ENCODE assay signal across 8 cellular contexts in the genomic region with DNA sequence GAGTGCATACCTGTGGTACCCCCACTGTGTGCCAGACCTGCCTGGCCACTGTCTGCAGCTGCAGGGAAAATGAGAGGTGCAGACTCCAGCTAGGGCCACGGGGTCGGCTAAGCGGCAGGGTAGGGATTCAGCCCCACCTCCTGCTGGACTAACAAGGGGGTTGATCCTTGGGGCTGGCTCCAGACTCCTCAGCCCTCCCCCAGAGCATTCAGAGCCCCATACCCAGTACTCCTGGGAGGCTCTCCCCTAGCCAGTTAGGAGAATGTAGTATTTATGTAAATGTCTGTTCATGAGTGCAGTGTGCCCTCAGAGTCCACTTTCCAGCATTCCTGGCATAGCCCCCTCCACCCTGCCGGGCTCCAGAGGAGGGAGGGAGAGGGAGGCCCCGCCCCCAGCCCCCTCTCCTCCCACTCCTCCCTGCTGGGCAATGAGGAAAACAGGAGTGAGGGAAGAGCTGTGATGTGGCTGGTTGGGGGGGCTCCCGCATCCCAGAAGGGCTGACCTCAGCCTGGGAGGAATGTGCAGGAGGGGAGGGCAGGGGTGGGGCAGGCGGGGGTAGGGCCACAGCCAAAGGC. TPM values are rescaled to one million over a fixed set of nuclear protein-coding genes. Genes with fewer than 3 reads are reported as not detected.
DNase-seq lines count a peak whose midpoint lies in the region; ATAC-seq, FAIRE-seq and TF ChIP-seq lines count a peak whose summit lies in the region.

No MANE protein-coding gene starts in this region.

- H3K36me3 ChIP-seq in SJSA1, result peaks cover 11% of the 10 kb centered on the region

- H3K27me3 ChIP-seq in SJSA1 (replicated peaks), result no peaks in the 10 kb centered on the region

- H3K4me3 ChIP-seq in SJSA1 (no peak overlapping the region), fibroblast of villous mesenchyme (ENCODE audit: low read depth, low read length) (no peak overlapping the region)

- DNase-seq in D721Med (ENCODE audit: insufficient read length, low spot score) (peak; percentile 51), SJSA1 (ENCODE audit: low read depth in 1 of 2, low spot score in 2 of 2) (peak; percentile 91 to 92), fibroblast of villous mesenchyme (ENCODE audit: low read depth) (peak; percentile 94), nucleus accumbens (lab: John Stamatoyannopoulos, UW) (peak in 52 of 56 donors; percentile 34 to 88 (median 74))
- DNase-seq in stimulated activated naive CD4-positive, alpha-beta T cell (lab: John Stamatoyannopoulos, UW), result no peak
- no peak for DNase-seq in activated CD8-positive, alpha-beta T cell treated with anti-CD3 and anti-CD28 coated beads, Interleukin-2, amount 10 ng/mL, durations not matched to agents 7 days and 5 days

- CTCF ChIA-PET in activated CD8-positive, alpha-beta T cell treated with anti-CD3 and anti-CD28 coated beads, Interleukin-2, amount 10 ng/mL, durations not matched to agents 7 days and 5 days (lab: Charles Lee), result interaction anchor here (1.1 to 2.1 kb wide), 4 partner anchors 18 to 70 kb away, joined by 3 to 8 read pairs (median 5); no protein-coding TSS in a partner anchor

- POLR2A ChIA-PET in activated CD8-positive, alpha-beta T cell treated with anti-CD3 and anti-CD28 coated beads, Interleukin-2, amount 10 ng/mL, durations not matched to agents 7 days and 5 days (lab: Charles Lee), result no interaction called here

- no peak for TF ChIP-seq CTCF in D721Med (IDR thresholded peaks at IDR 0.05; ENCODE audit: insufficient read depth, missing control alignments)
- TF ChIP-seq CTCF in fibroblast of villous mesenchyme (IDR thresholded peaks at IDR 0.05; ENCODE audit: insufficient read depth, low read depth, low read length), result no peak

- peaks cover 7% of the 10 kb centered on the region for H3K4me1 Mint-ChIP-seq in activated CD8-positive, alpha-beta T cell treated with anti-CD3 and anti-CD28 coated beads, Interleukin-2, amount 10 ng/mL, durations not matched to agents 7 days and 5 days (ENCODE audit: low read depth)

- no peaks in the 10 kb centered on the region for H3K9me3 Mint-ChIP-seq in activated CD8-positive, alpha-beta T cell treated with anti-CD3 and anti-CD28 coated beads, Interleukin-2, amount 10 ng/mL, durations not matched to agents 7 days and 5 days (ENCODE audit: insufficient read depth)

- peak overlapping the region; percentile 72 for H3K27ac ChIP-seq in SJSA1

- no peak for ATAC-seq in HG03521 (IDR thresholded peaks at IDR 0.05; ENCODE audit: unreplicated experiment)
- no peak for ATAC-seq in HG02610 (IDR thresholded peaks at IDR 0.05; ENCODE audit: unreplicated experiment)
- ATAC-seq in activated CD8-positive, alpha-beta T cell treated with anti-CD3 and anti-CD28 coated beads, Interleukin-2, amount 10 ng/mL, durations not matched to agents 7 days and 5 days, result no peak

- H3K4me1 ChIP-seq in SJSA1 (replicated peaks), result peaks cover 65% of the 10 kb centered on the region

- H3K4me3 Mint-ChIP-seq in activated CD8-positive, alpha-beta T cell treated with anti-CD3 and anti-CD28 coated beads, Interleukin-2, amount 10 ng/mL, durations not matched to agents 7 days and 5 days, result no peak overlapping the region

- no peaks in the 10 kb centered on the region for H3K9me3 ChIP-seq in SJSA1 (replicated peaks)

- no peaks in the 10 kb centered on the region for H3K36me3 Mint-ChIP-seq in activated CD8-positive, alpha-beta T cell treated with anti-CD3 and anti-CD28 coated beads, Interleukin-2, amount 10 ng/mL, durations not matched to agents 7 days and 5 days (ENCODE audit: low read depth)

- no peak for FAIRE-seq in D721Med (lab: Jason Lieb, UNC)

- no peak overlapping the region for H3K27ac Mint-ChIP-seq in activated CD8-positive, alpha-beta T cell treated with anti-CD3 and anti-CD28 coated beads, Interleukin-2, amount 10 ng/mL, durations not matched to agents 7 days and 5 days

- peaks cover 18% of the 10 kb centered on the region for H3K27me3 Mint-ChIP-seq in activated CD8-positive, alpha-beta T cell treated with anti-CD3 and anti-CD28 coated beads, Interleukin-2, amount 10 ng/mL, durations not matched to agents 7 days and 5 days (ENCODE audit: low read depth)

RNA-seq across cellular contexts. Expression of gene SEMA3B, which starts 4.5 kb away (rescaled TPM):
- total RNA-seq in SJSA1 (2014; rRNA removed; shearing (Covaris generic)), result 2.6 and 6.5 TPM in 2 replicates
- 7.4 and 23.3 TPM in 2 replicates for total RNA-seq in fibroblast of villous mesenchyme
- total RNA-seq in activated CD8-positive, alpha-beta T cell treated with anti-CD3 and anti-CD28 coated beads, Interleukin-2, amount 10 ng/mL, durations not matched to agents 7 days and 5 days, result under 1 TPM; 0.52 to 0.84 TPM

RNA-seq across cellular contexts. Expression of gene LSMEM2, which starts 14.4 kb away (rescaled TPM):
- not detected in 2 replicates for total RNA-seq in SJSA1 (2014; rRNA removed; shearing (Covaris generic))
- total RNA-seq in fibroblast of villous mesenchyme, result not detected in 2 replicates
- not detected for total RNA-seq in activated CD8-positive, alpha-beta T cell treated with anti-CD3 and anti-CD28 coated beads, Interleukin-2, amount 10 ng/mL, durations not matched to agents 7 days and 5 days

RNA-seq across cellular contexts. Expression of gene IFRD2, which starts 27.8 kb away (rescaled TPM):
- 70.9 and 81.8 TPM in 2 replicates for total RNA-seq in SJSA1 (2014; rRNA removed; shearing (Covaris generic))
- 82.0 and 83.1 TPM in 2 replicates for total RNA-seq in fibroblast of villous mesenchyme
- total RNA-seq in activated CD8-positive, alpha-beta T cell treated with anti-CD3 and anti-CD28 coated beads, Interleukin-2, amount 10 ng/mL, durations not matched to agents 7 days and 5 days, result 10 to 100 TPM; 81.3 to 85.1 TPM

RNA-seq across cellular contexts. Expression of gene GNAI2, which starts 28.5 kb away (rescaled TPM):
- 178 and 214 TPM in 2 replicates for total RNA-seq in SJSA1 (2014; rRNA removed; shearing (Covaris generic))
- total RNA-seq in fibroblast of villous mesenchyme, result 265 and 297 TPM in 2 replicates
- total RNA-seq in activated CD8-positive, alpha-beta T cell treated with anti-CD3 and anti-CD28 coated beads, Interleukin-2, amount 10 ng/mL, durations not matched to agents 7 days and 5 days, result 100 to 1,000 TPM; 515 to 531 TPM

RNA-seq across cellular contexts. Expression of gene HYAL3, which starts 34.7 kb away (rescaled TPM):
- 1.6 and 3.1 TPM in 2 replicates for total RNA-seq in SJSA1 (2014; rRNA removed; shearing (Covaris generic))
- total RNA-seq in fibroblast of villous mesenchyme, result 2.3 and 6.5 TPM in 2 replicates
- total RNA-seq in activated CD8-positive, alpha-beta T cell treated with anti-CD3 and anti-CD28 coated beads, Interleukin-2, amount 10 ng/mL, durations not matched to agents 7 days and 5 days, result 10 to 100 TPM in 1 of 2 experiments, 1 to 10 TPM in 1; 9.7 to 12.7 TPM

Comparison
In these comparisons a context has a peak if more than half of its experiments do, and no peak if none do; other contexts are left out.
1. DNase-seq: peak in D721Med (single experiment), SJSA1 (2 of 2), fibroblast of villous mesenchyme (single experiment) and nucleus accumbens (52 of 56); none in stimulated activated naive CD4-positive, alpha-beta T cell (0 of 6) and activated CD8-positive, alpha-beta T cell treated with anti-CD3 and anti-CD28 coated beads, Interleukin-2, amount 10 ng/mL, durations not matched to agents 7 days and 5 days (single experiment).